In genomic region chr3:187927565-187927964, GRCh38 we compare ENCODE assay signal across 24 cellular contexts.
"Had no signal": no experiment of that assay in that cellular context is flagged by ENCODE, and none has a peak within 500 bp of the region (broad histone marks: within the 10 kb centered on the region; RNA-seq: fewer than 3 reads in every experiment).

No MANE protein-coding gene starts in this region.

- H3K4me3 ChIP-seq: PC-9, Peyer's patch, SJCRH30 had no signal

- H3K36me3 ChIP-seq: Peyer's patch, SJCRH30 had no signal

- H3K9me3 ChIP-seq: SJCRH30 had no signal

- H3K27ac ChIP-seq: HL-60, PC-9, Peyer's patch, SJCRH30 had no signal

- H3K27me3 Mint-ChIP-seq: T-cell had no signal

- H2AFZ ChIP-seq: PC-9 had no signal

- ATAC-seq: Right ventricle myocardium inferior, SK-N-SH treated with all-trans-retinoic acid at 6 μM for 48 hours, T-cell had no signal

- H3K4me2 ChIP-seq: PC-9 had no signal

- H3K4me1 ChIP-seq: Peyer's patch, SJCRH30 had no signal

- DNase-seq: KBM-7, MM.1S, NCI-H1092 treated with DMSO at 0.1 percent for 48 hours, NCI-H1436, NCI-H187, NCI-H2029, NCI-H2081 treated with DMSO at 0.1 percent for 48 hours, NCI-H2171, NCI-H226, NCI-H446, NCI-H510A, NCI-H524 treated with DMSO at 0.1 percent for 48 hours, NCI-H69, NCI-H774, OCI-M1, PC-9, Peyer's patch, SHP77 treated with DMSO at 0.1 percent for 48 hours, SJCRH30, SW 1271, T-cell had no signal
